ENCODE assay signal across 11 cellular contexts in genomic region chr6:27290065-27290849, GRCh38. TPM values are rescaled to one million over a fixed set of nuclear protein-coding genes. Genes with fewer than 3 reads are reported as not detected.
A peak's percentile ranks its signal among the peaks of the same experiment; 100 is the strongest.
DNase-seq lines count a peak whose midpoint lies in the region; ATAC-seq and TF ChIP-seq lines count a peak whose summit lies in the region.
"Had no signal": no experiment of that assay in that cellular context is flagged by ENCODE, and none has a peak within 500 bp of the region (broad histone marks: within the 10 kb centered on the region; RNA-seq: fewer than 3 reads in every experiment).

No MANE protein-coding gene starts in this region.

- DNase-seq in ELR (ENCODE audit: low read depth) (peak; percentile 85), chondrocyte (ENCODE audit: low spot score) (no peak), mesothelial cell of epicardium (ENCODE audit: low spot score in 2 of 2, unreplicated experiment in 2 of 2) (no peak), NCI-H2029 (lab: John Stamatoyannopoulos, UW) (no peak), hepatic stellate cell (ENCODE audit: low spot score) (no peak)
- no peak for DNase-seq in activated CD4-positive, alpha-beta T cell treated with anti-CD3 and anti-CD28 coated beads for 36 hours
- DNase-seq: activated effector memory CD4-positive, alpha-beta T cell treated with Interleukin-2 at 50 U/mL for 16 hours; occipital lobe had no signal

- H3K27me3 Mint-ChIP-seq in IgD-negative memory B cell (peaks cover 76% of the 10 kb centered on the region), chondrocyte (ENCODE audit: low read depth) (peaks cover 49% of the 10 kb centered on the region), mesothelial cell of epicardium (ENCODE audit: low read depth) (peaks cover 76% of the 10 kb centered on the region)
- peaks cover 80% of the 10 kb centered on the region for H3K27me3 Mint-ChIP-seq in activated CD4-positive, alpha-beta T cell treated with anti-CD3 and anti-CD28 coated beads for 36 hours

- POLR2A ChIA-PET in activated CD4-positive, alpha-beta T cell treated with anti-CD3 and anti-CD28 coated beads for 36 hours (lab: Charles Lee) = no interaction called here

- ATAC-seq in HG03159 (IDR thresholded peaks at IDR 0.05; ENCODE audit: unreplicated experiment) = no peak
- no peak for ATAC-seq in activated CD4-positive, alpha-beta T cell treated with anti-CD3 and anti-CD28 coated beads for 36 hours
- ATAC-seq: gastroesophageal sphincter had no signal

- peak overlapping the region in 3 of 4 donors; percentile 41 to 52 (median 46) for H3K4me3 Mint-ChIP-seq in IgD-negative memory B cell
- peak overlapping the region; percentile 13 for H3K4me3 Mint-ChIP-seq in chondrocyte (ENCODE audit: unreplicated experiment)
- H3K4me3 Mint-ChIP-seq in mesothelial cell of epicardium = peak overlapping the region; percentile 66
- H3K4me3 Mint-ChIP-seq in activated CD4-positive, alpha-beta T cell treated with anti-CD3 and anti-CD28 coated beads for 36 hours = no peak overlapping the region

- H3K9me3 Mint-ChIP-seq in IgD-negative memory B cell = peaks cover 6 to 35% (median 16%) of the 10 kb centered on the region in 3 donors
- peaks cover 7% of the 10 kb centered on the region for H3K9me3 Mint-ChIP-seq in chondrocyte (ENCODE audit: low read depth)
- no peaks in the 10 kb centered on the region for H3K9me3 Mint-ChIP-seq in mesothelial cell of epicardium
- peaks cover 21% of the 10 kb centered on the region for H3K9me3 Mint-ChIP-seq in activated CD4-positive, alpha-beta T cell treated with anti-CD3 and anti-CD28 coated beads for 36 hours (ENCODE audit: low read depth)

- H3K4me1 Mint-ChIP-seq in IgD-negative memory B cell = peaks cover 0 to 10% (median 7%) of the 10 kb centered on the region in 3 donors
- H3K4me1 Mint-ChIP-seq in chondrocyte (ENCODE audit: low read depth) = peaks cover 42% of the 10 kb centered on the region
- peaks cover 30% of the 10 kb centered on the region for H3K4me1 Mint-ChIP-seq in mesothelial cell of epicardium
- peaks cover 14% of the 10 kb centered on the region for H3K4me1 Mint-ChIP-seq in activated CD4-positive, alpha-beta T cell treated with anti-CD3 and anti-CD28 coated beads for 36 hours

- CTCF ChIA-PET in activated CD4-positive, alpha-beta T cell treated with anti-CD3 and anti-CD28 coated beads for 36 hours (lab: Charles Lee) = interaction anchor here (0.6 kb wide), 1 partner anchor 377 kb away, joined by 4 read pairs; no protein-coding TSS in a partner anchor

- intact Hi-C loops in activated CD4-positive, alpha-beta T cell treated with anti-CD3 and anti-CD28 coated beads for 36 hours (cut with DNase I, micrococcal nuclease) = loop anchor here in 1 of 2 experiments (2.0 to 10.0 kb wide), 4 partner anchors 255 to 1485 kb away; no protein-coding TSS in a partner anchor

- H3K27ac Mint-ChIP-seq in IgD-negative memory B cell (peak overlapping the region; percentile 40 to 89 (median 70)), chondrocyte (ENCODE audit: unreplicated experiment) (no peak overlapping the region), mesothelial cell of epicardium (no peak overlapping the region)
- H3K27ac Mint-ChIP-seq in activated CD4-positive, alpha-beta T cell treated with anti-CD3 and anti-CD28 coated beads for 36 hours = no peak overlapping the region

- H3K36me3 Mint-ChIP-seq in IgD-negative memory B cell (peaks cover 3% of the 10 kb centered on the region), chondrocyte (ENCODE audit: low read depth) (no peaks in the 10 kb centered on the region), mesothelial cell of epicardium (no peaks in the 10 kb centered on the region)
- H3K36me3 Mint-ChIP-seq in activated CD4-positive, alpha-beta T cell treated with anti-CD3 and anti-CD28 coated beads for 36 hours (ENCODE audit: low read depth) = peaks cover 18% of the 10 kb centered on the region

- TF ChIP-seq CTCF in chondrocyte (IDR thresholded peaks at IDR 0.05) (no peak), mesothelial cell of epicardium (IDR thresholded peaks at IDR 0.05; ENCODE audit: unreplicated experiment) (no peak)

RNA-seq across cellular contexts. Expression of gene POM121L2, which starts 21.8 kb away (rescaled TPM):
- not detected for polyA plus RNA-seq in IgD-negative memory B cell
- total RNA-seq in chondrocyte (not detected in 3 replicates), mesothelial cell of epicardium (0.07 TPM in 1 of 3 replicates, not detected in the others)
- not detected for total RNA-seq in activated CD4-positive, alpha-beta T cell treated with anti-CD3 and anti-CD28 coated beads for 36 hours
- total RNA-seq: gastroesophageal sphincter, occipital lobe had no signal

RNA-seq across cellular contexts. Expression of gene PRSS16, which starts 42.8 kb away (rescaled TPM):
- polyA plus RNA-seq in IgD-negative memory B cell = 3.2 TPM
- total RNA-seq in chondrocyte (1.1 to 1.8 TPM (median 1.7 TPM) in 3 replicates), mesothelial cell of epicardium (16.2 to 20.6 TPM (median 19.1 TPM) in 3 replicates)
- total RNA-seq in activated CD4-positive, alpha-beta T cell treated with anti-CD3 and anti-CD28 coated beads for 36 hours = 1 to 10 TPM; 1.5 to 2.0 TPM
- total RNA-seq: occipital lobe had no signal

Comparison
In these comparisons a context has a peak if more than half of its experiments do, and no peak if none do; other contexts are left out.
1. H3K27ac Mint-ChIP-seq: peak in IgD-negative memory B cell (3 of 3); none in chondrocyte (single experiment), mesothelial cell of epicardium (single experiment) and activated CD4-positive, alpha-beta T cell treated with anti-CD3 and anti-CD28 coated beads for 36 hours (single experiment).